16 cellular contexts compared by ENCODE assay signal in the genomic region with DNA sequence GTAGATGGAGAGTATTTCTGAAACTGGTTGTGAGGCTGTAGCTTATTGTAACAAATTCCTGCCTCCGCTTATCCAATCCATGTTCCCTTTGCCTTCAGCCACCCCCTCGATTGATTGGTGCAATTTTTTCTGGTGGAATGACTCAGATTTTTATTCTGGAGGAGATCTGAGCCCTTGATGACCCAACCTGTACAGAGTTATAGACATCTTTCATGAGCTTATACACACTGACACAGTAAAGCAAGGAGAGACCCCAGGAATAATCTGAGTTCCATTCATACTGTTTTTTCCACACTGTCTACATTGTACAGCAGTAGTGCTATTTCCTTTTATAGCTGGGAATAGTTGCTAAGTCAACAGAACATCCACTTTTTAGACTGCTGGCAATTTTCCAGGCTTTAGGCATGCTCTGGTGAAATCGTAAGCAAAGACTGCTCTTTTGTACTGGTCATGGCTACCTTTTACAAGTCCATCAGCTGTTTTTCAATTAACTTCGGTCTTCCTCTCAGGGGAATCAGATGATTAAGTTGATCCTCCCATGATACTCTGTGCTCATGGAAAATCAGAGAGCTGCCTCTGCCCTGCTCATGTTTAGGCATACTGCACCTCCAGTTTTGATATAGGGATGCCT. TPM values are rescaled to one million over a fixed set of nuclear protein-coding genes. Genes with fewer than 3 reads are reported as not detected.
DNase-seq lines count a peak whose midpoint lies in the region; ATAC-seq, FAIRE-seq and TF ChIP-seq lines count a peak whose summit lies in the region.
"Had no signal": no experiment of that assay in that cellular context is flagged by ENCODE, and none has a peak within 500 bp of the region (broad histone marks: within the 10 kb centered on the region; RNA-seq: fewer than 3 reads in every experiment).

No MANE protein-coding gene starts in this region.

- H3K27ac ChIP-seq in HepG2 (ENCODE audit: extremely low read length, insufficient read depth, low read length) (no peak overlapping the region), smooth muscle cell (ENCODE audit: low read depth) (no peak overlapping the region)
- H3K27ac ChIP-seq: body of pancreas, parathyroid adenoma, VCaP had no signal

- POLR2A ChIA-PET in HepG2 (lab: Yijun Ruan, JAX) = no interaction called here

- BruUV-seq in HepG2 (replicated peaks; lab: Mats Ljungman, UMichigan) = no TSS peak

- no peaks in the 10 kb centered on the region for H3K27me3 ChIP-seq in HepG2 (ENCODE audit: control insufficient read depth in 1 of 2, insufficient read depth in 2 of 2, low read length in 2 of 2)
- H3K27me3 ChIP-seq in smooth muscle cell (ENCODE audit: low read depth) = peaks cover 28% of the 10 kb centered on the region
- H3K27me3 ChIP-seq: body of pancreas had no signal

- in situ Hi-C loops in HepG2 (cut with HindIII; ENCODE audit: extremely low pct_ligation_motif_present, low pct_unique_long_range_greater_than_20kb) = no loop called here

- H3K36me3 ChIP-seq in HepG2 (replicated peaks in 1 of 2; ENCODE audit: control insufficient read depth in 1 of 2, insufficient read depth in 2 of 2, low read length in 2 of 2) (no peaks in the 10 kb centered on the region), smooth muscle cell (ENCODE audit: low read depth) (no peaks in the 10 kb centered on the region)

- H3K4me3 ChIP-seq in choroid plexus epithelial cell (ENCODE audit: low read depth, low read length) = no peak overlapping the region
- no peak overlapping the region for H3K4me3 ChIP-seq in HepG2 (replicated peaks in 1 of 3; ENCODE audit: insufficient read depth in 1 of 3, low read depth in 2 of 3, low read length in 3 of 3)
- no peak overlapping the region for H3K4me3 ChIP-seq in smooth muscle cell
- H3K4me3 ChIP-seq: body of pancreas had no signal

- no peaks in the 10 kb centered on the region for H3K79me2 ChIP-seq in HepG2 (ENCODE audit: insufficient read depth, low read length)
- no peaks in the 10 kb centered on the region for H3K79me2 ChIP-seq in smooth muscle cell (ENCODE audit: low read depth)
- H3K79me2 ChIP-seq: parathyroid adenoma had no signal

- H3F3A ChIP-seq in smooth muscle cell (ENCODE audit: low read depth) = no peaks in the 10 kb centered on the region

- TF ChIP-seq CTCF in choroid plexus epithelial cell (conservative IDR thresholded peaks at IDR 0.05; ENCODE audit: low read depth, low read length) (no peak), HepG2 (CRISPR knock-in tag; IDR thresholded peaks at IDR 0.05) (no peak), smooth muscle cell (IDR thresholded peaks at IDR 0.05; ENCODE audit: borderline replicate concordance, insufficient read depth, poor library complexity, severe bottlenecking) (no peak)

- no peak overlapping the region for H3K9ac ChIP-seq in HepG2 (ENCODE audit: insufficient read depth, low read depth, low read length)
- no peak overlapping the region for H3K9ac ChIP-seq in smooth muscle cell (ENCODE audit: low read depth)
- H3K9ac ChIP-seq: parathyroid adenoma had no signal

- no peaks in the 10 kb centered on the region for H4K20me1 ChIP-seq in HepG2 (ENCODE audit: insufficient read depth, low read length)
- no peaks in the 10 kb centered on the region for H4K20me1 ChIP-seq in smooth muscle cell (ENCODE audit: low read depth)

- no peak for FAIRE-seq in HepG2 (lab: Jason Lieb, UNC)

- 16% methylated on average over 4 of the region's 4 CpGs for WGBS in HepG2 (ENCODE audit: low lambda C conversion rate)
- 72% methylated on average over 4 of the region's 4 CpGs for WGBS in smooth muscle cell (ENCODE audit: low lambda C conversion rate)

- H3K9me3 ChIP-seq in HepG2 (ENCODE audit: low read length) = no peaks in the 10 kb centered on the region
- no peaks in the 10 kb centered on the region for H3K9me3 ChIP-seq in smooth muscle cell (replicated peaks; ENCODE audit: low read depth)
- H3K9me3 ChIP-seq: body of pancreas had no signal

- H3K4me2 ChIP-seq in HepG2 (ENCODE audit: low read depth, low read length) = no peak overlapping the region
- H3K4me2 ChIP-seq in smooth muscle cell = no peak overlapping the region

- no peak for TF ChIP-seq POLR2A in HepG2 (IDR thresholded peaks at IDR 0.05; ENCODE audit: insufficient read depth in 1 of 2, low read depth in 2 of 2, low read length in 2 of 2)

- ATAC-seq in HepG2 (no peak), HG02623 (IDR thresholded peaks at IDR 0.05; ENCODE audit: unreplicated experiment) (no peak)
- ATAC-seq: body of pancreas, HCT116 had no signal

- no peak for TF ChIP-seq RAD21 in HepG2 (CRISPR knock-in tag; IDR thresholded peaks at IDR 0.05)

- intact Hi-C loops in HepG2 (cut with micrococcal nuclease; ENCODE audit: unreplicated experiment) = no loop called here

- H2AFZ ChIP-seq in HepG2 (ENCODE audit: low read length) = no peak overlapping the region
- no peak overlapping the region for H2AFZ ChIP-seq in smooth muscle cell (ENCODE audit: low read depth)
- H2AFZ ChIP-seq: parathyroid adenoma had no signal

- CTCF ChIA-PET in HepG2 (lab: Yijun Ruan, JAX; ENCODE audit: low intra/inter-chr PET ratio, low total read pairs) = no interaction called here

- H3K4me1 ChIP-seq in HepG2 (ENCODE audit: insufficient read depth, low read length) (peaks cover 20% of the 10 kb centered on the region), smooth muscle cell (ENCODE audit: low read depth) (no peaks in the 10 kb centered on the region)
- H3K4me1 ChIP-seq: body of pancreas had no signal

- TF ChIP-seq EP300 in HepG2 (IDR thresholded peaks at IDR 0.05; ENCODE audit: low read depth in 2 of 2, low read length in 2 of 2) (no peak), HepG2 (CRISPR knock-in tag; IDR thresholded peaks at IDR 0.05; ENCODE audit: borderline replicate concordance) (no peak)

- peak; percentile 40 for DNase-seq in COR-L47 (lab: John Stamatoyannopoulos, UW)
- peak; percentile 5 to 55 for DNase-seq in NCI-H187 (lab: John Stamatoyannopoulos, UW)
- DNase-seq in choroid plexus epithelial cell (ENCODE audit: low read depth) = peak; percentile 58
- peak; percentile 81 for DNase-seq in HepG2 (ENCODE audit: low spot score)
- no peak for DNase-seq in SIG-M5 (lab: John Stamatoyannopoulos, UW)
- no peak for DNase-seq in smooth muscle cell (lab: John Stamatoyannopoulos, UW; ENCODE audit: unreplicated experiment)
- DNase-seq in activated T-cell treated with anti-CD3 and anti-CD28 coated beads, Interleukin-2, amount 50 U/mL, for 1 hour = no peak
- DNase-seq: activated gamma-delta T cell; effector memory CD4-positive, alpha-beta T cell; islet precursor cell; NCI-H2081 had no signal

RNA-seq across cellular contexts. Expression of gene CCL4, which starts 30.1 kb away (rescaled TPM):
- total RNA-seq in HepG2 (2016; rRNA removed; fragmentation: Illumina TruSeq; extraction: Trizol) (not detected in 2 replicates), smooth muscle cell (0.81 and 1.3 TPM in 2 replicates)
- not detected in 2 replicates for total RNA-seq in HepG2 (2016; cell fraction: cytosol; rRNA removed; fragmentation: Illumina TruSeq; extraction: Trizol; ENCODE audit: low read depth)
- not detected in 2 replicates for total RNA-seq in HepG2 (2016; cell fraction: insoluble cytoplasmic fraction; rRNA removed; fragmentation: Illumina TruSeq; extraction: Trizol)
- not detected in 2 replicates for total RNA-seq in HepG2 (2016; cell fraction: membrane; rRNA removed; fragmentation: Illumina TruSeq; extraction: Trizol)
- total RNA-seq in HepG2 (2016; cell fraction: nucleus; rRNA removed; fragmentation: Illumina TruSeq; extraction: Trizol) = not detected in 2 replicates
- polyA plus RNA-seq in HepG2 (2011; rRNA removed) (not detected in 2 replicates), smooth muscle cell (1.5 TPM in 1 of 2 replicates, not detected in the other)
- not detected in 2 replicates for polyA plus RNA-seq in HepG2 (2011; cell fraction: cytosol; rRNA removed)
- 0.26 TPM in 1 of 2 replicates, not detected in the other for polyA plus RNA-seq in HepG2 (2011; cell fraction: nucleus; rRNA removed)
- polyA plus RNA-seq in HepG2 (2012) = not detected in 2 replicates
- polyA plus RNA-seq in HepG2 (2016; cell fraction: cytosol; fragmentation: Illumina TruSeq; extraction: Trizol; ENCODE audit: low read depth) = not detected in 2 replicates
- polyA plus RNA-seq in HepG2 (2016; cell fraction: insoluble cytoplasmic fraction; fragmentation: Illumina TruSeq; extraction: Trizol; ENCODE audit: low read depth) = not detected in 2 replicates
- polyA plus RNA-seq in HepG2 (2016; cell fraction: membrane; fragmentation: Illumina TruSeq; extraction: Trizol; ENCODE audit: low read depth) = not detected in 2 replicates
- not detected in 2 replicates for polyA plus RNA-seq in HepG2 (2016; cell fraction: nucleus; fragmentation: Illumina TruSeq; extraction: Trizol; ENCODE audit: insufficient read depth, low read depth)
- polyA minus RNA-seq in HepG2 (2011; rRNA and poly(A)+ RNA removed; ENCODE audit: low replicate concordance) = 0.47 TPM in 1 of 2 replicates, not detected in the other
- not detected in 2 replicates for polyA minus RNA-seq in HepG2 (2011; cell fraction: cytosol; rRNA and poly(A)+ RNA removed)
- not detected in 2 replicates for polyA minus RNA-seq in HepG2 (2011; cell fraction: nucleus; rRNA and poly(A)+ RNA removed)
- total RNA-seq: body of pancreas had no signal

RNA-seq across cellular contexts. Expression of gene TBC1D3B, which starts 42.7 kb away (rescaled TPM):
- total RNA-seq in HepG2 (2016; rRNA removed; fragmentation: Illumina TruSeq; extraction: Trizol) (1.8 TPM in 1 of 2 replicates, not detected in the other), smooth muscle cell (not detected in 2 replicates)
- total RNA-seq in HepG2 (2016; cell fraction: cytosol; rRNA removed; fragmentation: Illumina TruSeq; extraction: Trizol; ENCODE audit: low read depth) = 1.4 TPM in 1 of 2 replicates, not detected in the other
- 1.8 TPM in 1 of 2 replicates, not detected in the other for total RNA-seq in HepG2 (2016; cell fraction: insoluble cytoplasmic fraction; rRNA removed; fragmentation: Illumina TruSeq; extraction: Trizol)
- 0.74 and 1.3 TPM in 2 replicates for total RNA-seq in HepG2 (2016; cell fraction: membrane; rRNA removed; fragmentation: Illumina TruSeq; extraction: Trizol)
- total RNA-seq in HepG2 (2016; cell fraction: nucleus; rRNA removed; fragmentation: Illumina TruSeq; extraction: Trizol) = 5.9 and 6.1 TPM in 2 replicates
- polyA plus RNA-seq in HepG2 (2011; rRNA removed) (1.1 and 2.1 TPM in 2 replicates), smooth muscle cell (1.4 and 2.8 TPM in 2 replicates)
- polyA plus RNA-seq in HepG2 (2011; cell fraction: cytosol; rRNA removed) = 0.46 and 0.52 TPM in 2 replicates
- polyA plus RNA-seq in HepG2 (2011; cell fraction: nucleus; rRNA removed) = 12.8 and 13.4 TPM in 2 replicates
- 2.5 and 2.6 TPM in 2 replicates for polyA plus RNA-seq in HepG2 (2012)
- not detected in 2 replicates for polyA plus RNA-seq in HepG2 (2016; cell fraction: cytosol; fragmentation: Illumina TruSeq; extraction: Trizol; ENCODE audit: low read depth)
- polyA plus RNA-seq in HepG2 (2016; cell fraction: insoluble cytoplasmic fraction; fragmentation: Illumina TruSeq; extraction: Trizol; ENCODE audit: low read depth) = 0.50 TPM in 1 of 2 replicates, not detected in the other
- polyA plus RNA-seq in HepG2 (2016; cell fraction: membrane; fragmentation: Illumina TruSeq; extraction: Trizol; ENCODE audit: low read depth) = not detected in 2 replicates
- 12.6 and 14.8 TPM in 2 replicates for polyA plus RNA-seq in HepG2 (2016; cell fraction: nucleus; fragmentation: Illumina TruSeq; extraction: Trizol; ENCODE audit: insufficient read depth, low read depth)
- polyA minus RNA-seq in HepG2 (2011; rRNA and poly(A)+ RNA removed; ENCODE audit: low replicate concordance) = 0.42 and 1.9 TPM in 2 replicates
- not detected in 2 replicates for polyA minus RNA-seq in HepG2 (2011; cell fraction: cytosol; rRNA and poly(A)+ RNA removed)
- 3.9 and 5.9 TPM in 2 replicates for polyA minus RNA-seq in HepG2 (2011; cell fraction: nucleus; rRNA and poly(A)+ RNA removed)
- total RNA-seq: body of pancreas had no signal

RNA-seq across cellular contexts. Expression of gene CCL3, which starts 43.8 kb away (rescaled TPM):
- not detected in 2 replicates for total RNA-seq in HepG2 (2016; rRNA removed; fragmentation: Illumina TruSeq; extraction: Trizol)
- not detected in 2 replicates for total RNA-seq in HepG2 (2016; cell fraction: cytosol; rRNA removed; fragmentation: Illumina TruSeq; extraction: Trizol; ENCODE audit: low read depth)
- total RNA-seq in HepG2 (2016; cell fraction: insoluble cytoplasmic fraction; rRNA removed; fragmentation: Illumina TruSeq; extraction: Trizol) = not detected in 2 replicates
- not detected in 2 replicates for total RNA-seq in HepG2 (2016; cell fraction: membrane; rRNA removed; fragmentation: Illumina TruSeq; extraction: Trizol)
- total RNA-seq in HepG2 (2016; cell fraction: nucleus; rRNA removed; fragmentation: Illumina TruSeq; extraction: Trizol) = not detected in 2 replicates
- not detected in 2 replicates for polyA plus RNA-seq in HepG2 (2011; rRNA removed)
- 0.12 TPM in 1 of 2 replicates, not detected in the other for polyA plus RNA-seq in HepG2 (2011; cell fraction: cytosol; rRNA removed)
- polyA plus RNA-seq in HepG2 (2011; cell fraction: nucleus; rRNA removed) = 0.26 and 0.38 TPM in 2 replicates
- polyA plus RNA-seq in HepG2 (2012) = not detected in 2 replicates
- polyA plus RNA-seq in HepG2 (2016; cell fraction: cytosol; fragmentation: Illumina TruSeq; extraction: Trizol; ENCODE audit: low read depth) = not detected in 2 replicates
- not detected in 2 replicates for polyA plus RNA-seq in HepG2 (2016; cell fraction: insoluble cytoplasmic fraction; fragmentation: Illumina TruSeq; extraction: Trizol; ENCODE audit: low read depth)
- not detected in 2 replicates for polyA plus RNA-seq in HepG2 (2016; cell fraction: membrane; fragmentation: Illumina TruSeq; extraction: Trizol; ENCODE audit: low read depth)
- not detected in 2 replicates for polyA plus RNA-seq in HepG2 (2016; cell fraction: nucleus; fragmentation: Illumina TruSeq; extraction: Trizol; ENCODE audit: insufficient read depth, low read depth)
- polyA minus RNA-seq in HepG2 (2011; rRNA and poly(A)+ RNA removed; ENCODE audit: low replicate concordance) = 3.3 TPM in 1 of 2 replicates, not detected in the other
- not detected in 2 replicates for polyA minus RNA-seq in HepG2 (2011; cell fraction: cytosol; rRNA and poly(A)+ RNA removed)
- not detected in 2 replicates for polyA minus RNA-seq in HepG2 (2011; cell fraction: nucleus; rRNA and poly(A)+ RNA removed)
- total RNA-seq in smooth muscle cell = 1.3 and 4.8 TPM in 2 replicates
- 0.63 and 6.7 TPM in 2 replicates for polyA plus RNA-seq in smooth muscle cell
- total RNA-seq: body of pancreas had no signal

Comparison
In these comparisons a context has a peak if more than half of its experiments do, and no peak if none do; other contexts are left out.
1. DNase-seq: peak in COR-L47 (single experiment), NCI-H187 (2 of 2), choroid plexus epithelial cell (single experiment) and HepG2 (single experiment); none in SIG-M5 (single experiment), smooth muscle cell (single experiment) and activated T-cell treated with anti-CD3 and anti-CD28 coated beads, Interleukin-2, amount 50 U/mL, for 1 hour (single experiment).